9 cellular contexts compared by ENCODE assay signal in genomic region chr1:12147116-12147753, GRCh38. TPM values are rescaled to one million over a fixed set of nuclear protein-coding genes. Genes with fewer than 3 reads are reported as not detected.
A peak's percentile ranks its signal among the peaks of the same experiment; 100 is the strongest.
DNase-seq lines count a peak whose midpoint lies in the region; ATAC-seq and TF ChIP-seq lines count a peak whose summit lies in the region.
"Had no signal": no experiment of that assay in that cellular context is flagged by ENCODE, and none has a peak within 500 bp of the region (broad histone marks: within the 10 kb centered on the region; RNA-seq: fewer than 3 reads in every experiment).

No MANE protein-coding gene starts in this region.

- H3K9me3 ChIP-seq in HCT116 (ENCODE audit: control insufficient read depth in 1 of 2, insufficient read depth in 1 of 2, low read depth in 1 of 2, low read length in 2 of 2), result peaks cover 0 to 4% of the 10 kb centered on the region in 2 experiments; a peak in 1 of 4 replicates
- H3K9me3 ChIP-seq in PC-3 (ENCODE audit: low read length), result no peaks in the 10 kb centered on the region

- RAD21 ChIA-PET in HCT116 (lab: Charles Lee; ENCODE audit: low non-redundant PET in 1 of 2, low total read pairs in 2 of 2, uncharacterized antibody in 2 of 2, unreplicated experiment in 2 of 2), result no interaction called here

- intact Hi-C loops in HCT116 (cut with micrococcal nuclease) (no loop called here), dorsolateral prefrontal cortex (cut with DNase I) (no loop called here), natural killer cell (cut with micrococcal nuclease) (no loop called here), PC-3 (cut with micrococcal nuclease) (no loop called here)

- TF ChIP-seq RAD21 in HCT116 (IDR thresholded peaks at IDR 0.05; ENCODE audit: low read depth), result no peak

- H3K27ac Mint-ChIP-seq in natural killer cell, result peak overlapping the region; percentile 81 to 98

- H3K27me3 ChIP-seq in ACC112 (ENCODE audit: insufficient read depth, low read length) (no peaks in the 10 kb centered on the region), HCT116 (ENCODE audit: insufficient read depth, low read length) (no peaks in the 10 kb centered on the region), dorsolateral prefrontal cortex (peaks cover 0 to 4% (median 0%) of the 10 kb centered on the region in 45 donors), PC-3 (ENCODE audit: low read length) (no peaks in the 10 kb centered on the region)

- TF ChIP-seq POLR2A in HCT116 (IDR thresholded peaks at IDR 0.05; ENCODE audit: borderline replicate concordance, extremely low read depth, insufficient read depth, insufficient read length), result no peak

- no peak overlapping the region for H3K9ac ChIP-seq in HCT116 (ENCODE audit: low read length)
- H3K9ac ChIP-seq in PC-3 (ENCODE audit: low read length), result no peak overlapping the region

- H3K4me2 ChIP-seq in HCT116 (ENCODE audit: low read length) (no peak overlapping the region), PC-3 (ENCODE audit: low read length) (no peak overlapping the region)

- H3K9me2 ChIP-seq in HCT116 (ENCODE audit: insufficient read depth), result no peaks in the 10 kb centered on the region
- H3K9me2 ChIP-seq in PC-3 (replicated peaks; ENCODE audit: low read length), result no peaks in the 10 kb centered on the region

- H3K9me3 Mint-ChIP-seq in natural killer cell, result peaks cover 0 to 2% of the 10 kb centered on the region in 2 donors

- H3K36me3 Mint-ChIP-seq in natural killer cell, result no peaks in the 10 kb centered on the region

- BruUV-seq in HCT116 (replicated peaks; lab: Mats Ljungman, UMichigan) (no TSS peak), PC-3 (replicated peaks; lab: Mats Ljungman, UMichigan) (no TSS peak)

- TF ChIP-seq CTCF in HCT116 (IDR thresholded peaks at IDR 0.05 in 2 of 3, conservative IDR thresholded peaks at IDR 0.05 in 1 of 3; ENCODE audit: borderline replicate concordance in 1 of 3, insufficient read depth in 1 of 3, low read depth in 2 of 3, low read length in 2 of 3) (no peak), dorsolateral prefrontal cortex (IDR thresholded peaks at IDR 0.05 in 54 of 56, conservative IDR thresholded peaks at IDR 0.05 in 2 of 56; ENCODE audit: low read depth in 1 of 56, partially characterized antibody in 56 of 56) (no peak), natural killer cell (IDR thresholded peaks at IDR 0.05) (no peak), PC-3 (conservative IDR thresholded peaks at IDR 0.05; ENCODE audit: low read depth, low read length) (no peak)

- H3K4me3 Mint-ChIP-seq in natural killer cell, result no peak overlapping the region

- H3K27ac ChIP-seq in ACC112 (ENCODE audit: low read depth, low read length) (no peak overlapping the region), HCT116 (ENCODE audit: low read depth, low read length) (no peak overlapping the region), dorsolateral prefrontal cortex (peak overlapping the region in 30 of 59 donors; percentile 0 to 78 (median 50)), PC-3 (ENCODE audit: low read length) (no peak overlapping the region)

- H3K4me1 ChIP-seq in ACC112 (ENCODE audit: control insufficient read depth, insufficient read depth, low read length, unreplicated experiment) (peaks cover 30% of the 10 kb centered on the region), HCT116 (ENCODE audit: control insufficient read depth in 1 of 2, insufficient read depth in 2 of 2, low read length in 2 of 2) (peaks cover 11 to 30% of the 10 kb centered on the region in 2 experiments; a peak in 3 of 4 replicates), PC-3 (ENCODE audit: insufficient read depth, low read length) (peaks cover 21% of the 10 kb centered on the region)

- peak overlapping the region; percentile 26 for H2AFZ ChIP-seq in ACC112 (ENCODE audit: low read length, unreplicated experiment)
- H2AFZ ChIP-seq in HCT116 (ENCODE audit: low read depth, low read length, poor library complexity, severe bottlenecking), result peak overlapping the region; percentile 41
- H2AFZ ChIP-seq in PC-3 (ENCODE audit: low read length), result no peak overlapping the region

- no peak for DNase-seq in HCT116 (ENCODE audit: low read depth, low spot score)
- no peak for DNase-seq in dorsolateral prefrontal cortex
- DNase-seq in natural killer cell, result no peak
- DNase-seq in dedifferentiated amniotic fluid mesenchymal stem cell (ENCODE audit: extremely low spot score), result no peak
- DNase-seq in PC-3, result no peak

- no peaks in the 10 kb centered on the region for H3K79me2 ChIP-seq in ACC112 (ENCODE audit: control insufficient read depth, insufficient read depth, low read length, unreplicated experiment)
- no peaks in the 10 kb centered on the region for H3K79me2 ChIP-seq in HCT116 (ENCODE audit: insufficient read depth, low read length)
- no peaks in the 10 kb centered on the region for H3K79me2 ChIP-seq in PC-3 (ENCODE audit: low read length)

- H3K4me1 Mint-ChIP-seq in natural killer cell, result peaks cover 59 to 73% of the 10 kb centered on the region in 2 donors

- H3F3A ChIP-seq in PC-3 (ENCODE audit: low read length, unreplicated experiment), result no peaks in the 10 kb centered on the region

- POLR2A ChIA-PET in HCT116 (lab: Charles Lee), result no interaction called here
- POLR2A ChIA-PET in PC-3 (lab: Charles Lee; ENCODE audit: unreplicated experiment), result interaction anchor here (0.8 kb wide), 1 partner anchor 15 kb away, joined by 4 read pairs; no protein-coding TSS in a partner anchor

- no peak overlapping the region for H3K4me3 ChIP-seq in ACC112 (ENCODE audit: low read depth, low read length)
- no peak overlapping the region for H3K4me3 ChIP-seq in HCT116 (replicated peaks in 1 of 2; ENCODE audit: low read depth in 1 of 2, low read length in 2 of 2)
- H3K4me3 ChIP-seq in dorsolateral prefrontal cortex, result no peak overlapping the region
- no peak overlapping the region for H3K4me3 ChIP-seq in PC-3 (ENCODE audit: low read length)

- ATAC-seq in HCT116, result no peak
- ATAC-seq in natural killer cell, result no peak
- ATAC-seq in HG02798 (IDR thresholded peaks at IDR 0.05; ENCODE audit: poor library complexity, unreplicated experiment), result no peak
- ATAC-seq in PC-3, result no peak
- ATAC-seq in GM21423 (IDR thresholded peaks at IDR 0.05; ENCODE audit: unreplicated experiment), result no peak
- ATAC-seq: activated CD4-positive, CD25-positive, alpha-beta regulatory T cell treated with anti-CD3 and anti-CD28 coated beads, Interleukin-2, amount 50 U/mL, for 24 hours had no signal

- H4K20me1 ChIP-seq in HCT116 (ENCODE audit: insufficient read depth) (no peaks in the 10 kb centered on the region), PC-3 (ENCODE audit: low read length) (no peaks in the 10 kb centered on the region)

- CTCF ChIA-PET in HCT116 (lab: Charles Lee), result interaction anchor here (0.5 to 1.9 kb wide), 2 partner anchors 12 to 22 kb away, joined by 3 to 4 read pairs; no protein-coding TSS in a partner anchor
- CTCF ChIA-PET in PC-3 (lab: Charles Lee), result no interaction called here

- no peaks in the 10 kb centered on the region for H3K27me3 Mint-ChIP-seq in natural killer cell (ENCODE audit: low read depth in 2 of 2)

- H3K36me3 ChIP-seq in ACC112 (ENCODE audit: insufficient read depth, low read length), result no peaks in the 10 kb centered on the region
- no peaks in the 10 kb centered on the region for H3K36me3 ChIP-seq in HCT116 (ENCODE audit: control insufficient read depth in 1 of 2, insufficient read depth in 2 of 2, low read length in 2 of 2)
- H3K36me3 ChIP-seq in PC-3 (ENCODE audit: low read depth, low read length), result no peaks in the 10 kb centered on the region

TF ChIP-seq in HCT116, 20 proteins besides CTCF, POLR2A, EP300 and RAD21:
- TF ChIP-seq, protein P1, sequence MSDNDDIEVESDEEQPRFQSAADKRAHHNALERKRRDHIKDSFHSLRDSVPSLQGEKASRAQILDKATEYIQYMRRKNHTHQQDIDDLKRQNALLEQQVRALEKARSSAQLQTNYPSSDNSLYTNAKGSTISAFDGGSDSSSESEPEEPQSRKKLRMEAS (IDR thresholded peaks at IDR 0.05), result no peak
- no peak for TF ChIP-seq YY1 (IDR thresholded peaks at IDR 0.05; ENCODE audit: extremely low read depth, insufficient replicate concordance, low read depth, low read length)
- TF ChIP-seq ELF1 (IDR thresholded peaks at IDR 0.05; ENCODE audit: borderline replicate concordance, low read depth), result no peak

RNA-seq across cellular contexts. Expression of gene TNFRSF1B, which starts 19.6 kb away (rescaled TPM):
- 0.61 TPM for total RNA-seq in HCT116 (2021; ENCODE audit: unreplicated experiment)
- polyA plus RNA-seq in HCT116 (2012), result 0.12 and 0.14 TPM in 2 replicates
- total RNA-seq in dorsolateral prefrontal cortex, result 10 to 100 TPM in 84 of 120 experiments, 1 to 10 TPM in 36; 4.0 to 43.8 (median 13.0) TPM
- total RNA-seq in natural killer cell, result 100 to 1,000 TPM; 152 to 173 (median 172) TPM
- 0.29 and 1.3 TPM in 2 replicates for total RNA-seq in PC-3 (2014; rRNA removed)

Comparison
In these comparisons a context has a peak if more than half of its experiments do, and no peak if none do; other contexts are left out.
1. H3K27ac ChIP-seq: peak in dorsolateral prefrontal cortex (30 of 59); none in ACC112 (single experiment), HCT116 (single experiment) and PC-3 (single experiment).